Comparison of ENCODE assay signal across 25 cellular contexts in genomic region chr4:52586069-52586468, GRCh38.
A peak's percentile ranks its signal among the peaks of the same experiment; 100 is the strongest.
DNase-seq lines count a peak whose midpoint lies in the region; ATAC-seq and TF ChIP-seq lines count a peak whose summit lies in the region.
"Had no signal": no experiment of that assay in that cellular context is flagged by ENCODE, and none has a peak within 500 bp of the region (broad histone marks: within the 10 kb centered on the region; RNA-seq: fewer than 3 reads in every experiment).

No MANE protein-coding gene starts in this region.

- peak; percentile 71 to 86 (median 76) for ATAC-seq in heart left ventricle
- ATAC-seq: HCT116, Panc1 had no signal

- H3K4ac ChIP-seq in mesenchymal stem cell (ENCODE audit: low read depth in 1 of 2, low read length in 2 of 2), result no peak overlapping the region

- H3K36me3 ChIP-seq in heart left ventricle, result no peaks in the 10 kb centered on the region
- H3K36me3 ChIP-seq in mesenchymal stem cell (ENCODE audit: control insufficient read depth in 1 of 2, insufficient read depth in 2 of 2, low read depth in 1 of 2, low read length in 2 of 2), result peaks cover 0 to 4% of the 10 kb centered on the region in 2 experiments
- H3K36me3 ChIP-seq: BLaER1 treated with 17β-estradiol and CSF1 and Interleukin-3, amounts not matched to agents 10 nM and 100 nM; SJSA1 had no signal

- H4K8ac ChIP-seq in mesenchymal stem cell (ENCODE audit: low read length), result no peak overlapping the region

- H3K23ac ChIP-seq in mesenchymal stem cell (ENCODE audit: low read length in 2 of 2), result no peak overlapping the region

- H2AK5ac ChIP-seq in mesenchymal stem cell (ENCODE audit: low read length, severe bottlenecking), result no peak overlapping the region

- intact Hi-C loops in heart left ventricle (cut with DNase I), result loop anchor here in 7 of 10 donors (5.0 to 10.0 kb wide), 6 partner anchors 34 to 396 kb away; partner anchors contain the start of gene USP46 (in 3 of the 7)

- no peak overlapping the region for H3K4me2 ChIP-seq in mesenchymal stem cell (ENCODE audit: low read length, poor library complexity, severe bottlenecking)
- H3K4me2 ChIP-seq: BLaER1 treated with 17β-estradiol and CSF1 and Interleukin-3, amounts not matched to agents 10 nM and 100 nM; KMS-11 had no signal

- H3K36me3 Mint-ChIP-seq in osteocyte (ENCODE audit: unreplicated experiment), result no peaks in the 10 kb centered on the region
- H3K36me3 Mint-ChIP-seq: CD4-positive, alpha-beta memory T cell had no signal

- H2BK5ac ChIP-seq in mesenchymal stem cell (ENCODE audit: low read depth, low read length, poor library complexity, severe bottlenecking), result no peak overlapping the region

- H3K9me3 Mint-ChIP-seq in osteocyte (ENCODE audit: unreplicated experiment), result no peaks in the 10 kb centered on the region
- H3K9me3 Mint-ChIP-seq: CD4-positive, alpha-beta memory T cell had no signal

- peaks cover 13% of the 10 kb centered on the region for H3K4me1 Mint-ChIP-seq in osteocyte (ENCODE audit: unreplicated experiment)

- peaks cover 6% of the 10 kb centered on the region for H3K27me3 Mint-ChIP-seq in osteocyte (ENCODE audit: unreplicated experiment)

- H2BK12ac ChIP-seq in mesenchymal stem cell (ENCODE audit: low read length in 2 of 2), result no peak overlapping the region

- no peak for TF ChIP-seq POLR2A in heart left ventricle (IDR thresholded peaks at IDR 0.05)

- 13 to 20% (median 17%) methylated on average over 3 of the region's 3 CpGs for WGBS in heart left ventricle, 4 donors
- 25% methylated on average over 1 of the region's 3 CpGs for WGBS in mesenchymal stem cell

- H3K18ac ChIP-seq in mesenchymal stem cell (ENCODE audit: low read depth in 1 of 2, low read length in 2 of 2), result no peak overlapping the region

- H3K4me3 ChIP-seq in heart left ventricle (no peak overlapping the region), mesenchymal stem cell (ENCODE audit: insufficient read depth in 1 of 2, low read depth in 1 of 2, low read length in 2 of 2) (no peak overlapping the region)
- H3K4me3 ChIP-seq: BLaER1 treated with 17β-estradiol and CSF1 and Interleukin-3, amounts not matched to agents 10 nM and 100 nM; SJSA1 had no signal

- TF ChIP-seq CTCF in heart left ventricle (IDR thresholded peaks at IDR 0.05) (no peak), osteocyte (IDR thresholded peaks at IDR 0.05) (no peak)

- H3K27ac ChIP-seq in heart left ventricle (peak overlapping the region; percentile 7 to 93 (median 78)), mesenchymal stem cell (ENCODE audit: low read length, poor library complexity, severe bottlenecking) (no peak overlapping the region)
- H3K27ac ChIP-seq: BLaER1 treated with 17β-estradiol and CSF1 and Interleukin-3, amounts not matched to agents 10 nM and 100 nM; KMS-11; SJSA1 had no signal

- DNase-seq in EH (ENCODE audit: low read depth) (peak; percentile 35), astrocyte of the hippocampus (ENCODE audit: low read depth, low spot score) (peak; percentile 37), heart left ventricle (no peak), mesenchymal stem cell (peak; percentile 54), osteocyte (ENCODE audit: extremely low spot score, unreplicated experiment) (no peak), SW 1271 (lab: John Stamatoyannopoulos, UW) (no peak)
- DNase-seq in activated CD4-positive, CD25-positive, alpha-beta regulatory T cell treated with anti-CD3 and anti-CD28 coated beads, Interleukin-2, amount 50 U/mL, for 72 hours, result no peak
- DNase-seq: 8988T; Caco-2; CD4-positive, alpha-beta memory T cell; DMS 273 treated with DMSO at 0.1 percent for 48 hours; DMS79 treated with DMSO at 0.1 percent for 48 hours; GOT3; NCI-H1092 treated with DMSO at 0.1 percent for 48 hours; NCI-H1694; NCI-H2081; NCI-H2171; NCI-H345; NCI-H524 treated with DMSO at 0.1 percent for 48 hours; NCI-H82 had no signal

- no peak overlapping the region for H3K27ac Mint-ChIP-seq in osteocyte (ENCODE audit: unreplicated experiment)

- H2BK120ac ChIP-seq in mesenchymal stem cell (ENCODE audit: low read depth, low read length), result no peak overlapping the region

- no peak overlapping the region for H2AFZ ChIP-seq in mesenchymal stem cell (ENCODE audit: low read depth, low read length)

- H3K9me3 ChIP-seq in heart left ventricle (no peaks in the 10 kb centered on the region), mesenchymal stem cell (ENCODE audit: control insufficient read depth, low read length) (no peaks in the 10 kb centered on the region)
- H3K9me3 ChIP-seq: BLaER1 treated with 17β-estradiol and CSF1 and Interleukin-3, amounts not matched to agents 10 nM and 100 nM; Caco-2; SJSA1 had no signal

- H2BK15ac ChIP-seq in mesenchymal stem cell (ENCODE audit: low read depth, poor library complexity, severe bottlenecking), result no peak overlapping the region

- no peak overlapping the region for H3K9ac ChIP-seq in mesenchymal stem cell (ENCODE audit: low read length)
- H3K9ac ChIP-seq: BLaER1 treated with 17β-estradiol and CSF1 and Interleukin-3, amounts not matched to agents 10 nM and 100 nM; KMS-11 had no signal

- H3K27me3 ChIP-seq in heart left ventricle, result no peaks in the 10 kb centered on the region
- no peaks in the 10 kb centered on the region for H3K27me3 ChIP-seq in mesenchymal stem cell (ENCODE audit: control insufficient read depth in 1 of 2, insufficient read depth in 1 of 2, low read length in 2 of 2)
- H3K27me3 ChIP-seq: BLaER1 treated with 17β-estradiol and CSF1 and Interleukin-3, amounts not matched to agents 10 nM and 100 nM; SJSA1 had no signal

- H4K91ac ChIP-seq in mesenchymal stem cell (ENCODE audit: low read length), result no peak overlapping the region

- H3K14ac ChIP-seq in mesenchymal stem cell (ENCODE audit: low read length in 2 of 2), result no peak overlapping the region

- peaks cover 0 to 47% (median 19%) of the 10 kb centered on the region in 12 donors for H3K4me1 ChIP-seq in heart left ventricle
- peaks cover 14% of the 10 kb centered on the region for H3K4me1 ChIP-seq in mesenchymal stem cell (ENCODE audit: control insufficient read depth, insufficient read depth, low read depth, low read length)

- H3K79me1 ChIP-seq in mesenchymal stem cell (replicated peaks; ENCODE audit: low read length, poor library complexity, severe bottlenecking), result no peaks in the 10 kb centered on the region

- no peak overlapping the region for H3K4me3 Mint-ChIP-seq in osteocyte (ENCODE audit: unreplicated experiment)
- H3K4me3 Mint-ChIP-seq: CD4-positive, alpha-beta memory T cell had no signal

Comparison
In these comparisons a context has a peak if more than half of its experiments do, and no peak if none do; other contexts are left out.
1. DNase-seq: peak in EH (single experiment), astrocyte of the hippocampus (single experiment) and mesenchymal stem cell (single experiment); none in heart left ventricle (0 of 5), osteocyte (single experiment), activated CD4-positive, CD25-positive, alpha-beta regulatory T cell treated with anti-CD3 and anti-CD28 coated beads, Interleukin-2, amount 50 U/mL, for 72 hours (single experiment) and SW 1271 (0 of 2).